ENCODE assay signal across 8 cellular contexts in the genomic region with DNA sequence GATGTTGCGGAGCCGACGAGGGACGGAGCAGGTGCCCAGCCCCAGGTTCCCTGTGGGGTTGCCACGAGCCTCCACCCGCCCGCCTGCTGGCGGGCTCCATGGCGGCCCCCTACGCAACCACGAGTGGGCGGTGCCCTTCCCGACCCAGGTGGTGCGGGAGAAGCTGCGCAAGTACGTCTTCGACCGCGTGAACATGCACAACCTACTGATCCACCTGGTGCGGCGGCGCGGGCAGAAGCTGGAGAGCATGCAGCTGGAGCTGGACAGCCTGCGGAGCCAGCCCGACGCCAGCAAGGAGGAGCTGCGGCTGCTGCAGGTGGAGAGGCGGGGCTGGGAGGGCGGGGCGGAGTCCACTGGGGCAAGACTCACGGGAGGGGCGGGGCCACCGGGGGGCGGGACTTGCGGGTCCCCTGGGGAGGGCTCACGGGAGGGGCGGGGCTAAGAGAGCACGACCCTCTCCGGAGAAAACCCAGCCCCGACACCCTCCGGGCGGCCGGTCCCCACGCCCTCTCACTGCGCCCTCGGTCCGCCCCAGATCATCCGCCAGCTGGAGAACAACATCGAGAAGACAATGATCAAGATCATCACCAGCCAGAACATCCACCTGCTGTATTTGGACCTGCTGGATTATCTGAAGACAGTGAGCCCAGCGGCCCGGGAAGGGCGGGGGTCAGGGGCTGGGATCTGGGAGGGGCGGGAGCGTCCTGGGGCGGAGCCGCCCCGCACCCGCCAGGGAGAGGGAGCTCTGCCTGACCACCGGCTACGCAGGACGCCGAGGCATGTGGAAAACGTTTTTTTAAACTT. TPM values are rescaled to one million over a fixed set of nuclear protein-coding genes. Genes with fewer than 3 reads are reported as not detected.
DNase-seq lines count a peak whose midpoint lies in the region; ATAC-seq, FAIRE-seq and TF ChIP-seq lines count a peak whose summit lies in the region.

No MANE protein-coding gene starts in this region.

- no peaks in the 10 kb centered on the region for H3K9me3 ChIP-seq in colonic mucosa
- H3K9me3 ChIP-seq in liver (ENCODE audit: control insufficient read depth in 4 of 4, low read length in 3 of 4) = no peaks in the 10 kb centered on the region

- DNase-seq in D721Med (ENCODE audit: insufficient read length, low spot score) = peak; percentile 89
- DNase-seq in NCI-H526 treated with DMSO at 0.1 percent for 48 hours (lab: John Stamatoyannopoulos, UW) = peak; percentile 72
- DNase-seq in activated CD4-positive, alpha-beta T cell treated with anti-CD3 and anti-CD28 coated beads, Interleukin-2, amount 10 ng/mL, durations not matched to agents 24 days and 14 days = peak; percentile 91
- DNase-seq in colonic mucosa = peak; percentile 97
- DNase-seq in stimulated activated CD4-positive, alpha-beta T cell treated with anti-CD3 and anti-CD28 coated beads, Interleukin-4, amount 100 ng/mL, for 24 hours = peak; percentile 85
- DNase-seq in OCI-M2 (lab: John Stamatoyannopoulos, UW; ENCODE audit: unreplicated experiment) = no peak

- H3K9ac ChIP-seq in colonic mucosa (ENCODE audit: low read depth in 2 of 2, low read length in 2 of 2) (peak overlapping the region; percentile 74 to 86), liver (ENCODE audit: low read depth in 1 of 2, low read length in 2 of 2) (peak overlapping the region in 1 of 2 donors; percentile 25)

- H3K36me3 Mint-ChIP-seq in activated CD4-positive, alpha-beta T cell treated with anti-CD3 and anti-CD28 coated beads, Interleukin-2, amount 10 ng/mL, durations not matched to agents 24 days and 14 days (ENCODE audit: low read depth) = no peaks in the 10 kb centered on the region

- no peak for TF ChIP-seq RAD21 in liver (IDR thresholded peaks at IDR 0.05)

- TF ChIP-seq CTCF in D721Med (IDR thresholded peaks at IDR 0.05; ENCODE audit: insufficient read depth, missing control alignments) (no peak), colonic mucosa (IDR thresholded peaks at IDR 0.05) (no peak), liver (IDR thresholded peaks at IDR 0.05; ENCODE audit: low read depth, low read length, missing input control) (no peak)

- WGBS in liver = 1% methylated on average over 63 of the region's 63 CpGs

- peaks cover 26% of the 10 kb centered on the region for H3K27me3 Mint-ChIP-seq in activated CD4-positive, alpha-beta T cell treated with anti-CD3 and anti-CD28 coated beads, Interleukin-2, amount 10 ng/mL, durations not matched to agents 24 days and 14 days

- intact Hi-C loops in activated CD4-positive, alpha-beta T cell treated with anti-CD3 and anti-CD28 coated beads, Interleukin-2, amount 10 ng/mL, durations not matched to agents 24 days and 14 days (cut with micrococcal nuclease) = loop anchor here (1.0 to 10.0 kb wide), 4 partner anchors 9 to 655 kb away; partner anchors contain the start of genes NSMF, PHPT1, TMEM141 and TRAF2
- intact Hi-C loops in colonic mucosa (cut with DNase I) = loop anchor here (10.0 kb wide), 1 partner anchor 45 kb away; the partner anchor contains the start of genes AJM1 and PHPT1

- H3K4me3 ChIP-seq in colonic mucosa (peak overlapping the region; percentile 44), liver (ENCODE audit: low read depth in 1 of 3, low read length in 3 of 3) (peak overlapping the region in 2 of 3 donors; percentile 31 to 46)

- no peaks in the 10 kb centered on the region for H3K9me3 Mint-ChIP-seq in activated CD4-positive, alpha-beta T cell treated with anti-CD3 and anti-CD28 coated beads, Interleukin-2, amount 10 ng/mL, durations not matched to agents 24 days and 14 days

- FAIRE-seq in D721Med (lab: Jason Lieb, UNC) = no peak

- H3K4me1 ChIP-seq in colonic mucosa (peaks cover 10% of the 10 kb centered on the region), liver (ENCODE audit: control insufficient read depth in 4 of 4, insufficient read depth in 4 of 4, low read length in 3 of 4) (peaks cover 13 to 27% (median 24%) of the 10 kb centered on the region in 4 donors)

- H3K36me3 ChIP-seq in colonic mucosa (no peaks in the 10 kb centered on the region), liver (ENCODE audit: control insufficient read depth in 4 of 4, insufficient read depth in 3 of 4, low read depth in 1 of 4, low read length in 3 of 4) (no peaks in the 10 kb centered on the region)

- peak overlapping the region; percentile 93 for H3K27ac ChIP-seq in colonic mucosa
- peak overlapping the region in 1 of 2 donors; percentile 54 for H3K27ac ChIP-seq in liver (ENCODE audit: low read depth in 1 of 2, low read length in 2 of 2)

- peak; percentile 49 for ATAC-seq in HG03159 (IDR thresholded peaks at IDR 0.05; ENCODE audit: unreplicated experiment)

- H3K27ac Mint-ChIP-seq in activated CD4-positive, alpha-beta T cell treated with anti-CD3 and anti-CD28 coated beads, Interleukin-2, amount 10 ng/mL, durations not matched to agents 24 days and 14 days = peak overlapping the region; percentile 59

- H3K27me3 ChIP-seq in colonic mucosa (no peaks in the 10 kb centered on the region), liver (ENCODE audit: control insufficient read depth in 4 of 4, insufficient read depth in 4 of 4, low read length in 3 of 4) (no peaks in the 10 kb centered on the region)

- H3K4me3 Mint-ChIP-seq in activated CD4-positive, alpha-beta T cell treated with anti-CD3 and anti-CD28 coated beads, Interleukin-2, amount 10 ng/mL, durations not matched to agents 24 days and 14 days = peak overlapping the region; percentile 86

- peaks cover 10% of the 10 kb centered on the region for H3K4me1 Mint-ChIP-seq in activated CD4-positive, alpha-beta T cell treated with anti-CD3 and anti-CD28 coated beads, Interleukin-2, amount 10 ng/mL, durations not matched to agents 24 days and 14 days

TF ChIP-seq in liver, 16 proteins besides CTCF, POLR2A, EP300 and RAD21 (continues in another document):
- TF ChIP-seq HNF4G (IDR thresholded peaks at IDR 0.05) (no peak), RXRA (IDR thresholded peaks at IDR 0.05) (no peak), NR2F2 (IDR thresholded peaks at IDR 0.05) (no peak), YY1 (IDR thresholded peaks at IDR 0.05) (peak; percentile 39), FOXA1 (IDR thresholded peaks at IDR 0.05) (no peak), SP1 (IDR thresholded peaks at IDR 0.05) (peak; percentile 11), HNF4A (conservative IDR thresholded peaks at IDR 0.05) (peak; percentile 27 to 36), MAX (IDR thresholded peaks at IDR 0.05) (no peak)
- TF ChIP-seq, protein P1, sequence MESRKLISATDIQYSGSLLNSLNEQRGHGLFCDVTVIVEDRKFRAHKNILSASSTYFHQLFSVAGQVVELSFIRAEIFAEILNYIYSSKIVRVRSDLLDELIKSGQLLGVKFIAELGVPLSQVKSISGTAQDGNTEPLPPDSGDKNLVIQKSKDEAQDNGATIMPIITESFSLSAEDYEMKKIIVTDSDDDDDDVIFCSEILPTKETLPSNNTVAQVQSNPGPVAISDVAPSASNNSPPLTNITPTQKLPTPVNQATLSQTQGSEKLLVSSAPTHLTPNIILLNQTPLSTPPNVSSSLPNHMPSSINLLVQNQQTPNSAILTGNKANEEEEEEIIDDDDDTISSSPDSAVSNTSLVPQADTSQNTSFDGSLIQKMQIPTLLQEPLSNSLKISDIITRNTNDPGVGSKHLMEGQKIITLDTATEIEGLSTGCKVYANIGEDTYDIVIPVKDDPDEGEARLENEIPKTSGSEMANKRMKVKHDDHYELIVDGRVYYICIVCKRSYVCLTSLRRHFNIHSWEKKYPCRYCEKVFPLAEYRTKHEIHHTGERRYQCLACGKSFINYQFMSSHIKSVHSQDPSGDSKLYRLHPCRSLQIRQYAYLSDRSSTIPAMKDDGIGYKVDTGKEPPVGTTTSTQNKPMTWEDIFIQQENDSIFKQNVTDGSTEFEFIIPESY (IDR thresholded peaks at IDR 0.05) = no peak

RNA-seq across cellular contexts. Expression of gene CCDC183, which starts 3.9 kb away (rescaled TPM):
- total RNA-seq in activated CD4-positive, alpha-beta T cell treated with anti-CD3 and anti-CD28 coated beads, Interleukin-2, amount 10 ng/mL, durations not matched to agents 24 days and 14 days = 0.14 and 0.42 TPM in 2 replicates
- total RNA-seq in colonic mucosa (10 to 100 TPM in 1 of 2 donors, 1 to 10 TPM in 1; 2.4 to 20.0 TPM), liver (1 to 10 TPM in 1 of 2 donors, under 1 TPM in 1; 0.75 to 1.8 TPM)
- polyA plus RNA-seq in liver = 1 to 10 TPM in 1 of 2 donors, under 1 TPM in 1; 0.20 to 1.3 TPM

RNA-seq across cellular contexts. Expression of gene RABL6, which starts 7.7 kb away (rescaled TPM):
- 116 and 119 TPM in 2 replicates for total RNA-seq in activated CD4-positive, alpha-beta T cell treated with anti-CD3 and anti-CD28 coated beads, Interleukin-2, amount 10 ng/mL, durations not matched to agents 24 days and 14 days
- 100 to 1,000 TPM; 126 to 163 TPM for total RNA-seq in colonic mucosa
- total RNA-seq in liver = 10 to 100 TPM; 12.6 to 32.6 TPM
- 1 to 10 TPM; 3.6 to 8.7 TPM for polyA plus RNA-seq in liver

RNA-seq across cellular contexts. Expression of gene TMEM141, which starts 8.9 kb away (rescaled TPM):
- 36.1 and 40.1 TPM in 2 replicates for total RNA-seq in activated CD4-positive, alpha-beta T cell treated with anti-CD3 and anti-CD28 coated beads, Interleukin-2, amount 10 ng/mL, durations not matched to agents 24 days and 14 days
- total RNA-seq in colonic mucosa (100 to 1,000 TPM; 236 to 366 TPM), liver (10 to 100 TPM; 32.2 to 58.9 TPM)
- polyA plus RNA-seq in liver = 10 to 100 TPM; 73.6 to 74.7 TPM

RNA-seq across cellular contexts. Expression of gene LCN15, which starts 35.7 kb away (rescaled TPM):
- not detected in 2 replicates for total RNA-seq in activated CD4-positive, alpha-beta T cell treated with anti-CD3 and anti-CD28 coated beads, Interleukin-2, amount 10 ng/mL, durations not matched to agents 24 days and 14 days
- total RNA-seq in colonic mucosa (1 to 10 TPM in 1 of 2 donors, not detected in 1; 3.4 TPM), liver (not detected)
- not detected for polyA plus RNA-seq in liver

RNA-seq across cellular contexts. Expression of gene LCN8, which starts 42.0 kb away (rescaled TPM):
- not detected in 2 replicates for total RNA-seq in activated CD4-positive, alpha-beta T cell treated with anti-CD3 and anti-CD28 coated beads, Interleukin-2, amount 10 ng/mL, durations not matched to agents 24 days and 14 days
- total RNA-seq in colonic mucosa = not detected
- not detected for total RNA-seq in liver
- polyA plus RNA-seq in liver = not detected
